25 cellular contexts compared by ENCODE assay signal in the genomic region with DNA sequence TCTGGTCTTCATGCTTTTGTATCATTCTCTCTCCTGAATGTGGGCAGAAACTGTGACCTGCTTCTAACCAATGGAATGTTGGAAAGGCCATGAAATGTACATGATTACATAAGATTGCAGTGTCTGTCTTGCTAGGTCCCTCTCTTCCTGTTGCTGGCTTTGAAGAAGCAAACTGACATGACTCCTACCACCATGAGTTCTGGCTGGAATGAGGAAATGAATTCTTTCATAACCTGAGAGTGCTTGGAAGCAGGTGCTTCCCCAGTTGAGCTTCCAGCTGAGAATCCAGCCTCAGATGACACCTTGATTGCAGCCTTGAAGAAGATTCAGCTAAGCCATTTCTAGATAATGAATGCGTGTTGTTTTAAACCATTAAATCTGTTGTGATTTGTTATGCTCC.
"Had no signal": no experiment of that assay in that cellular context is flagged by ENCODE, and none has a peak within 500 bp of the region (broad histone marks: within the 10 kb centered on the region; RNA-seq: fewer than 3 reads in every experiment).

No MANE protein-coding gene starts in this region.

- H3K27me3 ChIP-seq: esophagus muscularis mucosa, gastroesophageal sphincter, right lobe of liver, suprapubic skin, tibial artery, upper lobe of left lung, uterus had no signal

- H3K9me3 ChIP-seq: esophagus muscularis mucosa, gastroesophageal sphincter, left ventricle myocardium inferior, prostate gland, right lobe of liver, suprapubic skin, tibial artery, upper lobe of left lung, uterus had no signal

- H3K4me3 Mint-ChIP-seq: immature natural killer cell; nephron; stimulated activated effector memory CD8-positive, alpha-beta T cell treated with anti-CD3 and anti-CD28 coated beads, Interleukin-12 subunit alpha, Interleukin-12 subunit beta, amount 100 ng/mL, for 72 hours had no signal

- H3K27ac ChIP-seq: dorsolateral prefrontal cortex, epithelial cell of prostate, esophagus muscularis mucosa, gastroesophageal sphincter, left ventricle myocardium inferior, parathyroid adenoma, prostate gland, right lobe of liver, suprapubic skin, tibial artery, upper lobe of left lung, uterus had no signal

- H3K36me3 ChIP-seq: esophagus muscularis mucosa, gastroesophageal sphincter, left ventricle myocardium inferior, prostate gland, right lobe of liver, suprapubic skin, tibial artery, upper lobe of left lung, uterus had no signal

- ATAC-seq: gastroesophageal sphincter; left cardiac atrium; right lobe of liver; stimulated activated effector memory CD8-positive, alpha-beta T cell treated with anti-CD3 and anti-CD28 coated beads, Interleukin-12 subunit alpha, Interleukin-12 subunit beta, amount 100 ng/mL, for 72 hours; stimulated activated naive CD8-positive, alpha-beta T cell treated with anti-CD3 and anti-CD28 coated beads, Interleukin-15, Interleukin-2, amounts not matched to agents 100 U/mL and 50 U/mL, for 24 hours had no signal

- H3K4me1 Mint-ChIP-seq: immature natural killer cell; nephron; stimulated activated effector memory CD8-positive, alpha-beta T cell treated with anti-CD3 and anti-CD28 coated beads, Interleukin-12 subunit alpha, Interleukin-12 subunit beta, amount 100 ng/mL, for 72 hours had no signal

- H3K4me3 ChIP-seq: dorsolateral prefrontal cortex, esophagus muscularis mucosa, gastroesophageal sphincter, left ventricle myocardium inferior, lung, prostate gland, right lobe of liver, suprapubic skin, tibial artery, upper lobe of left lung, uterus had no signal

- H3K36me3 Mint-ChIP-seq: immature natural killer cell; stimulated activated effector memory CD8-positive, alpha-beta T cell treated with anti-CD3 and anti-CD28 coated beads, Interleukin-12 subunit alpha, Interleukin-12 subunit beta, amount 100 ng/mL, for 72 hours had no signal

- H3K27ac Mint-ChIP-seq: immature natural killer cell; nephron; stimulated activated effector memory CD8-positive, alpha-beta T cell treated with anti-CD3 and anti-CD28 coated beads, Interleukin-12 subunit alpha, Interleukin-12 subunit beta, amount 100 ng/mL, for 72 hours had no signal

- DNase-seq: cortex of kidney; dorsolateral prefrontal cortex; effector CD8-positive, alpha-beta T cell; immature natural killer cell; left cardiac atrium; left ventricle myocardium inferior; mesenchymal stem cell; midbrain; retina; right lobe of liver; stimulated activated CD4-positive, alpha-beta T cell treated with anti-CD3 and anti-CD28 coated beads, Interleukin-4, amount 100 ng/mL, for 1 hour; stimulated activated CD8-positive, alpha-beta memory T cell treated with anti-CD3 and anti-CD28 coated beads, Interleukin-4, amount 100 ng/mL, for 48 hours; stimulated activated naive CD8-positive, alpha-beta T cell treated with anti-CD3 and anti-CD28 coated beads, Interleukin-15, Interleukin-2, amounts not matched to agents 100 U/mL and 50 U/mL, for 24 hours; tibial artery; upper lobe of left lung; uterus had no signal

- H3K4me1 ChIP-seq: esophagus muscularis mucosa, gastroesophageal sphincter, left ventricle myocardium inferior, parathyroid adenoma, prostate gland, right lobe of liver, suprapubic skin, tibial artery, upper lobe of left lung, uterus had no signal
